14 cellular contexts compared by ENCODE assay signal in the genomic region with DNA sequence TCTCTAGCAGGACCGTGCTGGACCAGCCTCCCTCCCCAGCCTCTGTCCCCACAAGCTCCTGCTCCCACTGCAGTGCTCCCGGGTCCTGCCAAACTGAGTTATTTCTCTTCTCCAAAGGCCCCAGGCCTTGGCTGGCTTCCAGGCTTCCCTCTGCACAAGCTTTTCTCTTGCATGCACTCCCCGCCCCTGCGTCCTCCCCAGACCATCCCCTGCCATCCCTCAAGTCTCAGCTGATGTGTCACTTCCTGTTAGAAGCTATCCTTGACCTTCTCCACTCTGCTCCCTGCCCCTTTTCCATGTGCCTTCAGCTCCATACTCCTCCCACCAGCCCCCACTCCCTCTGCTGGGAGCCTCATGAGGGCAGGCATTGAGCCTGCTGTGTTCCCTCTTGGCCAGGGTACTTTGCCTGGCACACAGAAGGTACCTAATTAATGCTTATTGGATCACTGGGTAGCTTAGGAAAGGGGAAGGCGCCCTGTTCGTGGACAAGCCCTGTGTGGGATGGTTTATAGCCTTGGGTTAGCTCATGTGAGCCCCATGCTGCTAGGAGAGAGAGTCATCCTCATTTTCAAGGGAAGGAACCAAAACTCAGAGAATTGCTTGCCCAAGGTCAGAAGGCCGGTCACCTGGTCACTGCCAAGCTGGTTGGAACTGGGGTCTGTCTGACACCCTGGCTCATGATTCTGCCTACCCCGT. TPM values are rescaled to one million over a fixed set of nuclear protein-coding genes. Genes with fewer than 3 reads are reported as not detected.
DNase-seq lines count a peak whose midpoint lies in the region; ATAC-seq, FAIRE-seq and TF ChIP-seq lines count a peak whose summit lies in the region.
"Had no signal": no experiment of that assay in that cellular context is flagged by ENCODE, and none has a peak within 500 bp of the region (broad histone marks: within the 10 kb centered on the region; RNA-seq: fewer than 3 reads in every experiment).

No MANE protein-coding gene starts in this region.

- H3K9me3 Mint-ChIP-seq in naive thymus-derived CD8-positive, alpha-beta T cell, result no peaks in the 10 kb centered on the region
- H3K9me3 Mint-ChIP-seq: H9, naive B cell had no signal

- H3K79me2 ChIP-seq in SK-N-SH (ENCODE audit: insufficient read depth), result no peaks in the 10 kb centered on the region

- H3K4me2 ChIP-seq in SK-N-SH, result 0 out of 2 replicates have a peak overlapping the region, but pooled peaks have one; percentile 18

- intact Hi-C loops in ascending aorta (cut with DNase I), result loop anchor here (2.0 kb wide), 1 partner anchor 25 kb away; no protein-coding TSS in a partner anchor
- intact Hi-C loops in right cardiac atrium (cut with DNase I), result no loop called here

- no peak overlapping the region for H3K4me3 Mint-ChIP-seq in naive thymus-derived CD8-positive, alpha-beta T cell
- H3K4me3 Mint-ChIP-seq: H9, naive B cell had no signal

- H3K27me3 ChIP-seq in SK-N-SH (ENCODE audit: insufficient read depth) (no peaks in the 10 kb centered on the region), ascending aorta (no peaks in the 10 kb centered on the region), right cardiac atrium (ENCODE audit: control insufficient read depth, insufficient read depth) (no peaks in the 10 kb centered on the region)

- H3K4me1 Mint-ChIP-seq in naive thymus-derived CD8-positive, alpha-beta T cell, result peaks cover 0 to 1% (median under 1%) of the 10 kb centered on the region in 4 donors
- H3K4me1 Mint-ChIP-seq: naive B cell had no signal

- DNase-seq in SK-N-SH (no peak), ascending aorta (ENCODE audit: low spot score in 2 of 2) (peak in 1 of 2 donors; percentile 76), right cardiac atrium (peak; percentile 70 to 80 (median 80)), urothelium cell line (ENCODE audit: low spot score) (peak; percentile 48), COLO668 (lab: John Stamatoyannopoulos, UW; ENCODE audit: unreplicated experiment) (no peak), 8988T (no peak)
- DNase-seq in naive thymus-derived CD8-positive, alpha-beta T cell, result no peak
- DNase-seq: activated CD8-positive, alpha-beta memory T cell treated with anti-CD3 and anti-CD28 coated beads for 24 hours; H9; naive B cell; NCI-H2081 treated with DMSO at 0.1 percent for 48 hours had no signal

- no peak for TF ChIP-seq EP300 in SK-N-SH (IDR thresholded peaks at IDR 0.05; ENCODE audit: borderline replicate concordance in 1 of 2, low read depth in 1 of 2, low read length in 1 of 2)

- CTCF ChIA-PET in SK-N-SH (lab: Yijun Ruan, JAX), result interaction anchor here (0.6 to 2.1 kb wide), 4 partner anchors 10 to 1129 kb away, joined by 3 to 7 read pairs (median 4); no protein-coding TSS in a partner anchor

- no peak overlapping the region for H3K9ac ChIP-seq in SK-N-SH

- no peaks in the 10 kb centered on the region for H3K36me3 Mint-ChIP-seq in naive thymus-derived CD8-positive, alpha-beta T cell
- H3K36me3 Mint-ChIP-seq: naive B cell had no signal

- no peak overlapping the region for H2AFZ ChIP-seq in SK-N-SH (ENCODE audit: low read depth)

- POLR2A ChIA-PET in SK-N-SH (lab: Yijun Ruan, JAX), result no interaction called here
- POLR2A ChIA-PET in naive thymus-derived CD8-positive, alpha-beta T cell (lab: Charles Lee), result no interaction called here

- peaks cover 3 to 14% (median 6%) of the 10 kb centered on the region in 5 donors for H3K27me3 Mint-ChIP-seq in naive thymus-derived CD8-positive, alpha-beta T cell

- FAIRE-seq in urothelium cell line (lab: Jason Lieb, UNC), result peak; percentile 71
- FAIRE-seq: A204.1, G401.6 had no signal

- TF ChIP-seq CTCF in SK-N-SH (IDR thresholded peaks at IDR 0.05), result no peak
- TF ChIP-seq CTCF in ascending aorta (IDR thresholded peaks at IDR 0.05), result no peak

- no peak for ATAC-seq in SK-N-SH treated with all-trans-retinoic acid at 6 μM for 48 hours
- peak in 1 of 2 donors; percentile 51 for ATAC-seq in right cardiac atrium
- ATAC-seq in naive thymus-derived CD8-positive, alpha-beta T cell, result no peak

- no peak for TF ChIP-seq RAD21 in SK-N-SH (IDR thresholded peaks at IDR 0.05; ENCODE audit: low read length)

- no peaks in the 10 kb centered on the region for H4K20me1 ChIP-seq in SK-N-SH (ENCODE audit: insufficient read depth)

- no peaks in the 10 kb centered on the region for H3F3A ChIP-seq in SK-N-SH (replicated peaks; ENCODE audit: insufficient read depth)

- H3K9me2 ChIP-seq in SK-N-SH, result no peaks in the 10 kb centered on the region

- H3K27ac ChIP-seq in SK-N-SH (ENCODE audit: low read depth in 2 of 2, low read length in 1 of 2) (0 out of 4 replicates have a peak overlapping the region, but pooled peaks of 1 of the 2 experiments have one; percentile 3), ascending aorta (peak overlapping the region; percentile 96 to 98), right cardiac atrium (ENCODE audit: low read length) (peak overlapping the region; percentile 4)

- H3K4me1 ChIP-seq in SK-N-SH (ENCODE audit: control insufficient read depth in 1 of 2, insufficient read depth in 2 of 2, low read depth in 1 of 2, low read length in 1 of 2) (peaks cover 14% of the 10 kb centered on the region in 2 experiments; a peak in 3 of 4 replicates), ascending aorta (peaks cover 25 to 47% of the 10 kb centered on the region in 2 donors), right cardiac atrium (ENCODE audit: control insufficient read depth, insufficient read depth, low read length) (peaks cover 8% of the 10 kb centered on the region)

- 84% methylated on average over 8 of the region's 8 CpGs for WGBS in SK-N-SH (ENCODE audit: low lambda C conversion rate)
- 77% methylated on average over 8 of the region's 8 CpGs for WGBS in right cardiac atrium

- H3K9me3 ChIP-seq in SK-N-SH (no peaks in the 10 kb centered on the region), ascending aorta (no peaks in the 10 kb centered on the region), right cardiac atrium (ENCODE audit: control insufficient read depth, low read length) (no peaks in the 10 kb centered on the region)

- no peak overlapping the region for H3K27ac Mint-ChIP-seq in naive thymus-derived CD8-positive, alpha-beta T cell
- H3K27ac Mint-ChIP-seq: H9 had no signal

- H3K4me3 ChIP-seq in SK-N-SH (ENCODE audit: low read depth in 2 of 2, low read length in 1 of 2) (no peak overlapping the region), ascending aorta (no peak overlapping the region), right cardiac atrium (ENCODE audit: low read length) (no peak overlapping the region)

- no peaks in the 10 kb centered on the region for H3K36me3 ChIP-seq in SK-N-SH (replicated peaks in 1 of 2; ENCODE audit: control insufficient read depth in 1 of 2, insufficient read depth in 2 of 2, low read length in 1 of 2)
- H3K36me3 ChIP-seq in ascending aorta, result peaks cover 37 to 56% of the 10 kb centered on the region in 2 donors

TF ChIP-seq in SK-N-SH, 30 proteins besides CTCF, POLR2A, EP300 and RAD21 (continues in another document):
- no peak for TF ChIP-seq MEF2A (IDR thresholded peaks at IDR 0.05; ENCODE audit: borderline replicate concordance, low read depth)
- no peak for TF ChIP-seq POLR2AphosphoS5 (IDR thresholded peaks at IDR 0.05; ENCODE audit: low read depth, low read length)
- no peak for TF ChIP-seq ELF1 (IDR thresholded peaks at IDR 0.05)
- TF ChIP-seq, protein P1, sequence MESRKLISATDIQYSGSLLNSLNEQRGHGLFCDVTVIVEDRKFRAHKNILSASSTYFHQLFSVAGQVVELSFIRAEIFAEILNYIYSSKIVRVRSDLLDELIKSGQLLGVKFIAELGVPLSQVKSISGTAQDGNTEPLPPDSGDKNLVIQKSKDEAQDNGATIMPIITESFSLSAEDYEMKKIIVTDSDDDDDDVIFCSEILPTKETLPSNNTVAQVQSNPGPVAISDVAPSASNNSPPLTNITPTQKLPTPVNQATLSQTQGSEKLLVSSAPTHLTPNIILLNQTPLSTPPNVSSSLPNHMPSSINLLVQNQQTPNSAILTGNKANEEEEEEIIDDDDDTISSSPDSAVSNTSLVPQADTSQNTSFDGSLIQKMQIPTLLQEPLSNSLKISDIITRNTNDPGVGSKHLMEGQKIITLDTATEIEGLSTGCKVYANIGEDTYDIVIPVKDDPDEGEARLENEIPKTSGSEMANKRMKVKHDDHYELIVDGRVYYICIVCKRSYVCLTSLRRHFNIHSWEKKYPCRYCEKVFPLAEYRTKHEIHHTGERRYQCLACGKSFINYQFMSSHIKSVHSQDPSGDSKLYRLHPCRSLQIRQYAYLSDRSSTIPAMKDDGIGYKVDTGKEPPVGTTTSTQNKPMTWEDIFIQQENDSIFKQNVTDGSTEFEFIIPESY (IDR thresholded peaks at IDR 0.05; ENCODE audit: borderline replicate concordance, low read depth), result no peak
- TF ChIP-seq TAF1 (IDR thresholded peaks at IDR 0.05; ENCODE audit: borderline replicate concordance, low read depth, low read length), result no peak

TF ChIP-seq in SK-N-SH treated with all-trans-retinoic acid at 6 μM for 48 hours, 23 proteins besides CTCF, POLR2A, EP300 and RAD21 (continues in another document):
- TF ChIP-seq, protein P2, sequence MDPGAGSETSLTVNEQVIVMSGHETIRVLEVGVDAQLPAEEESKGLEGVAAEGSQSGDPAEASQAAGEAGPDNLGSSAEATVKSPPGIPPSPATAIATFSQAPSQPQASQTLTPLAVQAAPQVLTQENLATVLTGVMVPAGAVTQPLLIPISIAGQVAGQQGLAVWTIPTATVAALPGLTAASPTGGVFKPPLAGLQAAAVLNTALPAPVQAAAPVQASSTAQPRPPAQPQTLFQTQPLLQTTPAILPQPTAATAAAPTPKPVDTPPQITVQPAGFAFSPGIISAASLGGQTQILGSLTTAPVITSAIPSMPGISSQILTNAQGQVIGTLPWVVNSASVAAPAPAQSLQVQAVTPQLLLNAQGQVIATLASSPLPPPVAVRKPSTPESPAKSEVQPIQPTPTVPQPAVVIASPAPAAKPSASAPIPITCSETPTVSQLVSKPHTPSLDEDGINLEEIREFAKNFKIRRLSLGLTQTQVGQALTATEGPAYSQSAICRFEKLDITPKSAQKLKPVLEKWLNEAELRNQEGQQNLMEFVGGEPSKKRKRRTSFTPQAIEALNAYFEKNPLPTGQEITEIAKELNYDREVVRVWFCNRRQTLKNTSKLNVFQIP (CRISPR knock-in tag; IDR thresholded peaks at IDR 0.05; ENCODE audit: borderline replicate concordance, low read depth), result no peak
- TF ChIP-seq RARB (CRISPR knock-in tag; IDR thresholded peaks at IDR 0.05), result no peak
- no peak for TF ChIP-seq TOX (CRISPR knock-in tag; IDR thresholded peaks at IDR 0.05; ENCODE audit: borderline replicate concordance)
- TF ChIP-seq ESRRG (CRISPR knock-in tag; IDR thresholded peaks at IDR 0.05), result no peak
- no peak for TF ChIP-seq ZFP3 (CRISPR knock-in tag; IDR thresholded peaks at IDR 0.05)
- no peak for TF ChIP-seq PPARA (CRISPR knock-in tag; IDR thresholded peaks at IDR 0.05; ENCODE audit: borderline replicate concordance)

RNA-seq across cellular contexts. Expression of a gene that starts 56.4 kb away (rescaled TPM):
- 14.0 and 22.2 TPM in 2 replicates for polyA plus RNA-seq in SK-N-SH (2012; rRNA removed)
- polyA plus RNA-seq in SK-N-SH (2012; cell fraction: cytosol; rRNA removed), result 10.7 and 15.3 TPM in 2 replicates
- polyA plus RNA-seq in SK-N-SH (2012; cell fraction: nucleus; rRNA removed), result 9.5 and 18.5 TPM in 2 replicates
- 57.0 TPM for total RNA-seq in ascending aorta
- total RNA-seq in right cardiac atrium, result 10 to 100 TPM; 53.5 to 86.9 (median 57.4) TPM
- 13.8 TPM for polyA plus RNA-seq in right cardiac atrium
- 10 to 100 TPM; 61.1 to 66.5 TPM for total RNA-seq in naive thymus-derived CD8-positive, alpha-beta T cell
- 10 to 100 TPM; 13.4 to 15.7 (median 14.6) TPM for polyA plus RNA-seq in naive thymus-derived CD8-positive, alpha-beta T cell

Comparison
In these comparisons a context has a peak if more than half of its experiments do, and no peak if none do; other contexts are left out.
1. DNase-seq: peak in right cardiac atrium (3 of 3) and urothelium cell line (single experiment); none in SK-N-SH (single experiment), COLO668 (single experiment), 8988T (single experiment) and naive thymus-derived CD8-positive, alpha-beta T cell (0 of 10).